25 cellular contexts compared by ENCODE assay signal in the genomic region with DNA sequence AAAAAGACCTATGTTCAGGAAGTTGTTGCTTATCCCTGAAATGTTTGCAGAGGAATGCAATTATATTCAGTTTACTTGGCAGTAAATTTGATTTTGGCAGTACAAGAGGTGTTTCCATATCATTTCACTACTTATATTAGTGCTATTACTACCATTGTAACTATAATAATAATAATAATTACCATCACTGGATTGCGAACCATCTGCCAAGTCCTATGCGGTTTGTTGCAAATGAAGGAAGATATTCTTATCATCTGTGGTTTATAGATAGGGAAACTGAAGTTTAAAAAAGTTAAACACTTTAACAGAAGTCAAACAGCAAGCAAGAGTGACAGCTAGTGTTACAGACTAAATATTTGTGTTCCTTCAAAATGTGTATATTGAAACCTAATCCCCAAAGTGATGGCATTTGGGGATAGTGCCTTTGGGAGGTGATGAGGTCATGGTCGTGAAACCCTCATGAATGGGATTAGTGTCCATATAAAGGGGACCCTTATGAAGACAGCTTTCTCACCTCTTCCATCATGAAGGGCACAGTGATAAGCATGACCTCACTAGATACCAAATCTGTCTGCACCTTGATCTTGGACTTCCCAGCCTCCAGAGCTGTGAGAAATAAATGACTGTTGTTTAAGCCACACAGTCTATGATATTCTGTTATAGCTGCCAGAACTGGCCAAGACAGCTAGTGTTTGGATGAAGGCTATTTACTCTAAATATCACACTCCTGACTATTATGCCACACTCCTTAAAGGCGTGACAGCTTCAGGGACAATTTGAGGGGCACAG.
"Had no signal": no experiment of that assay in that cellular context is flagged by ENCODE, and none has a peak within 500 bp of the region (broad histone marks: within the 10 kb centered on the region; RNA-seq: fewer than 3 reads in every experiment).

No MANE protein-coding gene starts in this region.

- H3K4me3 ChIP-seq: adrenal gland had no signal

- H3K9me3 ChIP-seq: adrenal gland had no signal

- H3K27ac Mint-ChIP-seq: activated CD4-positive, alpha-beta memory T cell treated with anti-CD3 and anti-CD28 coated beads, Interleukin-2, amount 10 ng/mL, durations not matched to agents 7 days and 5 days; activated CD4-positive, alpha-beta T cell treated with anti-CD3 and anti-CD28 coated beads for 36 hours; activated naive CD8-positive, alpha-beta T cell treated with anti-CD3 and anti-CD28 coated beads, Interleukin-2, amount 10 ng/mL, durations not matched to agents 7 days and 5 days; activated T-cell treated with anti-CD3 and anti-CD28 coated beads, Interleukin-2, amount 50 U/mL, for 72 hours; activated T-helper 2 cell treated with anti-CD3 and anti-CD28 coated beads, Interferon-gamma antibody, Interleukin-2, Interleukin-4, amounts not matched to agents 10 μg/mL and 5 μg/mL and 100 μg/mL, durations not matched to agents 14 hours and 24 hours and 36 hours; T-helper 17 cell had no signal

- H3K27ac ChIP-seq: adrenal gland, WERI-Rb-1 had no signal

- H3K4me1 ChIP-seq: adrenal gland had no signal

- H3K27me3 ChIP-seq: adrenal gland had no signal

- DNase-seq: activated CD4-positive, alpha-beta memory T cell treated with anti-CD3 and anti-CD28 coated beads, Interleukin-2, amount 10 ng/mL, durations not matched to agents 7 days and 5 days; activated CD4-positive, alpha-beta T cell treated with anti-CD3 and anti-CD28 coated beads for 36 hours; activated CD4-positive, alpha-beta T cell treated with anti-CD3 and anti-CD28 coated beads, Interleukin-2, amount 50 U/mL, for 1 hour; activated gamma-delta T cell treated with Interleukin-2 at 50 U/mL for 16 hours; activated naive CD4-positive, alpha-beta T cell treated with anti-CD3 and anti-CD28 coated beads, Interleukin-2, amount 50 U/mL, for 16 hours; activated naive CD8-positive, alpha-beta T cell treated with anti-CD3 and anti-CD28 coated beads, Interleukin-2, amount 10 ng/mL, durations not matched to agents 7 days and 5 days; activated T-cell treated with anti-CD3 and anti-CD28 coated beads, Interleukin-2, amount 50 U/mL, for 72 hours; adrenal gland; anterior cingulate cortex; central memory CD4-positive, alpha-beta T cell; Kasumi-1; KBM-7; NCI-H1092; NCI-H1417; NCI-H1930; NCI-H2107; NCI-H345; NCI-H510A; NCI-H526 treated with DMSO at 0.1 percent for 48 hours; NCI-H82; SIG-M5; T-helper 17 cell; T-helper 9 cell; WERI-Rb-1 had no signal

- ATAC-seq: activated CD4-positive, alpha-beta T cell treated with anti-CD3 and anti-CD28 coated beads for 36 hours; activated T-cell treated with anti-CD3 and anti-CD28 coated beads, Interleukin-2, amount 50 U/mL, for 72 hours; T-helper 17 cell had no signal

- H3K36me3 Mint-ChIP-seq: activated naive CD8-positive, alpha-beta T cell treated with anti-CD3 and anti-CD28 coated beads, Interleukin-2, amount 10 ng/mL, durations not matched to agents 7 days and 5 days had no signal

- H3K27me3 Mint-ChIP-seq: activated CD4-positive, alpha-beta memory T cell treated with anti-CD3 and anti-CD28 coated beads, Interleukin-2, amount 10 ng/mL, durations not matched to agents 7 days and 5 days; activated CD4-positive, alpha-beta T cell treated with anti-CD3 and anti-CD28 coated beads for 36 hours; T-helper 17 cell had no signal

- H3K9me3 Mint-ChIP-seq: activated CD4-positive, alpha-beta memory T cell treated with anti-CD3 and anti-CD28 coated beads, Interleukin-2, amount 10 ng/mL, durations not matched to agents 7 days and 5 days; activated naive CD8-positive, alpha-beta T cell treated with anti-CD3 and anti-CD28 coated beads, Interleukin-2, amount 10 ng/mL, durations not matched to agents 7 days and 5 days; activated T-helper 2 cell treated with anti-CD3 and anti-CD28 coated beads, Interferon-gamma antibody, Interleukin-2, Interleukin-4, amounts not matched to agents 10 μg/mL and 5 μg/mL and 100 μg/mL, durations not matched to agents 14 hours and 24 hours and 36 hours had no signal

- H3K4me1 Mint-ChIP-seq: activated CD4-positive, alpha-beta memory T cell treated with anti-CD3 and anti-CD28 coated beads, Interleukin-2, amount 10 ng/mL, durations not matched to agents 7 days and 5 days; activated CD4-positive, alpha-beta T cell treated with anti-CD3 and anti-CD28 coated beads for 36 hours; activated naive CD8-positive, alpha-beta T cell treated with anti-CD3 and anti-CD28 coated beads, Interleukin-2, amount 10 ng/mL, durations not matched to agents 7 days and 5 days; T-helper 17 cell had no signal

- H3K4me3 Mint-ChIP-seq: activated CD4-positive, alpha-beta memory T cell treated with anti-CD3 and anti-CD28 coated beads, Interleukin-2, amount 10 ng/mL, durations not matched to agents 7 days and 5 days; activated CD4-positive, alpha-beta T cell treated with anti-CD3 and anti-CD28 coated beads for 36 hours; activated naive CD8-positive, alpha-beta T cell treated with anti-CD3 and anti-CD28 coated beads, Interleukin-2, amount 10 ng/mL, durations not matched to agents 7 days and 5 days; activated T-cell treated with anti-CD3 and anti-CD28 coated beads, Interleukin-2, amount 50 U/mL, for 72 hours; T-helper 17 cell had no signal

- H3K36me3 ChIP-seq: adrenal gland, WERI-Rb-1 had no signal
